Comparison of ENCODE assay signal across 17 cellular contexts in the genomic region with DNA sequence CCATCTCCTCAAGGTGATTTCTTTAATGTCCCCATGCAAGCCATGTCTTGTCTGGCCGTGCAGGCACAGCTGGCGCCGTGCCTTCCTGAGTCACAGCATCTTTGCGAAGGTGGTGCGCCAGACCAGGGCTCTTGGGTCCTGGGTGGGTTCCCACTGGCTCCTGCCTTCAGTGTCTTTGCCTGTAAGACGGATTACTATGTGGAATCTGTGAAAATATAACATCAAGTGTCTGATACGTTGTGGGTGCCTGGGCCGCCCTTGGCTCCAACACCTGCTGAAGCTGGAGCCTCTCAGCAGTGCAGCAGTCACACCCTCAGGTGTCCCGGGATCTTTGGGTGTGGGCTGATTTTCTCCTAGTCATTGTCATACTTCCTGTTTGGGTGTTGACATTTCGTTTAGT. TPM values are rescaled to one million over a fixed set of nuclear protein-coding genes. Genes with fewer than 3 reads are reported as not detected.
DNase-seq lines count a peak whose midpoint lies in the region; ATAC-seq and TF ChIP-seq lines count a peak whose summit lies in the region.
"Had no signal": no experiment of that assay in that cellular context is flagged by ENCODE, and none has a peak within 500 bp of the region (broad histone marks: within the 10 kb centered on the region; RNA-seq: fewer than 3 reads in every experiment).

No MANE protein-coding gene starts in this region.

- H3K9me2 ChIP-seq in PC-9 (ENCODE audit: insufficient read depth), result no peaks in the 10 kb centered on the region
- H3K9me2 ChIP-seq: SK-N-SH had no signal

- TF ChIP-seq CTCF in PC-9 (conservative IDR thresholded peaks at IDR 0.05), result no peak
- TF ChIP-seq CTCF in psoas muscle (IDR thresholded peaks at IDR 0.05), result no peak
- TF ChIP-seq CTCF in nephron progenitor cell (IDR thresholded peaks at IDR 0.05), result no peak

- H3K36me3 ChIP-seq in CD8-positive, alpha-beta memory T cell (ENCODE audit: insufficient read depth, low read length), result no peaks in the 10 kb centered on the region
- H3K36me3 ChIP-seq in PC-9 (ENCODE audit: low read depth), result peaks cover 27% of the 10 kb centered on the region
- H3K36me3 ChIP-seq in psoas muscle (ENCODE audit: insufficient read depth in 1 of 2, low read depth in 1 of 2), result peaks cover 0 to 22% of the 10 kb centered on the region in 2 donors

- no TSS peak for BruUV-seq in PC-9 (replicated peaks; lab: Mats Ljungman, UMichigan)

- no peak for ATAC-seq in effector memory CD8-positive, alpha-beta T cell (replicated peaks)
- ATAC-seq in psoas muscle, result no peak
- ATAC-seq in HG02798 (IDR thresholded peaks at IDR 0.05; ENCODE audit: poor library complexity, unreplicated experiment), result no peak
- ATAC-seq in HG02870 (IDR thresholded peaks at IDR 0.05; ENCODE audit: unreplicated experiment), result no peak
- ATAC-seq: GM12878, upper lobe of right lung had no signal

- peaks cover 0 to 47% (median 0%) of the 10 kb centered on the region in 3 donors for H3K36me3 Mint-ChIP-seq in CD8-positive, alpha-beta memory T cell
- peaks cover 27% of the 10 kb centered on the region for H3K36me3 Mint-ChIP-seq in effector memory CD8-positive, alpha-beta T cell (ENCODE audit: insufficient read depth)
- peaks cover 10% of the 10 kb centered on the region for H3K36me3 Mint-ChIP-seq in nephron progenitor cell (ENCODE audit: low read depth)

- H3K9me3 Mint-ChIP-seq in CD8-positive, alpha-beta memory T cell, result no peaks in the 10 kb centered on the region
- no peaks in the 10 kb centered on the region for H3K9me3 Mint-ChIP-seq in effector memory CD8-positive, alpha-beta T cell
- H3K9me3 Mint-ChIP-seq in nephron progenitor cell, result no peaks in the 10 kb centered on the region

- H3K9me3 ChIP-seq in CD8-positive, alpha-beta memory T cell (ENCODE audit: low read length), result no peaks in the 10 kb centered on the region
- H3K9me3 ChIP-seq in PC-9 (ENCODE audit: insufficient read depth, low read depth) (no peaks in the 10 kb centered on the region), psoas muscle (no peaks in the 10 kb centered on the region)
- H3K9me3 ChIP-seq: SK-N-SH, upper lobe of right lung had no signal

- H3K27ac Mint-ChIP-seq in CD8-positive, alpha-beta memory T cell, result peak overlapping the region in 4 of 8 donors; percentile 36 to 72 (median 52)
- peak overlapping the region; percentile 39 to 71 for H3K27ac Mint-ChIP-seq in effector memory CD8-positive, alpha-beta T cell
- H3K27ac Mint-ChIP-seq in nephron progenitor cell, result no peak overlapping the region

- intact Hi-C loops in PC-9 (cut with micrococcal nuclease; ENCODE audit: unreplicated experiment) (no loop called here), psoas muscle (cut with DNase I) (no loop called here)

- H3K4me1 Mint-ChIP-seq in CD8-positive, alpha-beta memory T cell, result peaks cover 34 to 75% (median 59%) of the 10 kb centered on the region in 3 donors
- H3K4me1 Mint-ChIP-seq in effector memory CD8-positive, alpha-beta T cell (ENCODE audit: low read depth in 2 of 2), result peaks cover 46 to 47% of the 10 kb centered on the region in 2 donors
- H3K4me1 Mint-ChIP-seq in nephron progenitor cell, result peaks cover 27% of the 10 kb centered on the region

- H3K4me3 Mint-ChIP-seq in CD8-positive, alpha-beta memory T cell, result peak overlapping the region in 6 of 7 donors; percentile 10 to 84 (median 34)
- H3K4me3 Mint-ChIP-seq in effector memory CD8-positive, alpha-beta T cell, result peak overlapping the region in 1 of 2 donors; percentile 35
- H3K4me3 Mint-ChIP-seq in nephron progenitor cell, result no peak overlapping the region

- no peak for DNase-seq in CD8-positive, alpha-beta memory T cell
- DNase-seq in PC-9 (no peak), psoas muscle (no peak), nephron progenitor cell (no peak)
- DNase-seq in effector memory CD8-positive, alpha-beta T cell, result no peak
- DNase-seq: C1 segment of cervical spinal cord, EL, MV-4-11, NCI-H446, SK-N-SH, upper lobe of right lung had no signal

- CTCF ChIA-PET in CD8-positive, alpha-beta memory T cell (lab: Charles Lee), result interaction anchor here (1.0 kb wide), 1 partner anchor 59 kb away, joined by 3 read pairs; no protein-coding TSS in a partner anchor
- CTCF ChIA-PET in PC-9 (lab: Charles Lee), result interaction anchor here (0.6 kb wide), 1 partner anchor 176 kb away, joined by 5 read pairs; a partner anchor contains a TSS

- peaks cover 26% of the 10 kb centered on the region for H3K4me1 ChIP-seq in CD8-positive, alpha-beta memory T cell (ENCODE audit: insufficient read depth, low read length)
- peaks cover 30% of the 10 kb centered on the region for H3K4me1 ChIP-seq in PC-9 (replicated peaks; ENCODE audit: insufficient read depth)
- H3K4me1 ChIP-seq in psoas muscle, result peaks cover 65% of the 10 kb centered on the region

- H3K79me2 ChIP-seq in PC-9 (ENCODE audit: low read depth), result peaks cover 77% of the 10 kb centered on the region

- no peak overlapping the region for H2AFZ ChIP-seq in PC-9

- no peak overlapping the region for H3K4me3 ChIP-seq in CD8-positive, alpha-beta memory T cell (ENCODE audit: low read length)
- H3K4me3 ChIP-seq in PC-9 (no peak overlapping the region), psoas muscle (no peak overlapping the region)
- H3K4me3 ChIP-seq: GM12878, upper lobe of right lung had no signal

- 64 to 75% (median 68%) methylated on average over 10 of the region's 10 CpGs for WGBS in psoas muscle, 3 donors

- peaks cover 76% of the 10 kb centered on the region for H4K20me1 ChIP-seq in PC-9 (ENCODE audit: insufficient read depth)

- POLR2A ChIA-PET in CD8-positive, alpha-beta memory T cell (lab: Charles Lee), result no interaction called here
- POLR2A ChIA-PET in PC-9 (lab: Charles Lee; ENCODE audit: unreplicated experiment), result no interaction called here

- peaks cover 15% of the 10 kb centered on the region for H3F3A ChIP-seq in PC-9 (ENCODE audit: insufficient read depth, low read depth)

- H3K4me2 ChIP-seq in PC-9, result 0 out of 2 replicates have a peak overlapping the region, but pooled peaks have one; percentile 13
- H3K4me2 ChIP-seq: SK-N-SH had no signal

- no peak overlapping the region for H3K27ac ChIP-seq in CD8-positive, alpha-beta memory T cell (ENCODE audit: low read depth, low read length)
- H3K27ac ChIP-seq in PC-9, result no peak overlapping the region
- peak overlapping the region; percentile 53 for H3K27ac ChIP-seq in psoas muscle
- H3K27ac ChIP-seq: upper lobe of right lung had no signal

- H3K27me3 Mint-ChIP-seq in CD8-positive, alpha-beta memory T cell, result no peaks in the 10 kb centered on the region
- no peaks in the 10 kb centered on the region for H3K27me3 Mint-ChIP-seq in effector memory CD8-positive, alpha-beta T cell
- peaks cover 3% of the 10 kb centered on the region for H3K27me3 Mint-ChIP-seq in nephron progenitor cell (ENCODE audit: low read depth, poor library complexity)

- no peaks in the 10 kb centered on the region for H3K27me3 ChIP-seq in CD8-positive, alpha-beta memory T cell (ENCODE audit: insufficient read depth, low read length, poor library complexity, severe bottlenecking)
- no peaks in the 10 kb centered on the region for H3K27me3 ChIP-seq in PC-9 (ENCODE audit: insufficient read depth, low read depth)
- H3K27me3 ChIP-seq in psoas muscle (ENCODE audit: insufficient read depth in 3 of 3, low read length in 2 of 3), result no peaks in the 10 kb centered on the region
- H3K27me3 ChIP-seq: upper lobe of right lung had no signal

RNA-seq across cellular contexts. Expression of a gene that starts 3.2 kb away (rescaled TPM):
- total RNA-seq in CD8-positive, alpha-beta memory T cell, result 10 to 100 TPM; 24.5 to 24.7 TPM
- 24.6 TPM for polyA plus RNA-seq in CD8-positive, alpha-beta memory T cell
- total RNA-seq in PC-9 (2021) (84.8 and 90.7 TPM in 2 replicates), psoas muscle (10 to 100 TPM; 19.8 to 30.9 (median 24.8) TPM)
- 10 to 100 TPM in 2 of 3 donors, 1 to 10 TPM in 1; 9.6 to 22.8 (median 11.4) TPM for polyA plus RNA-seq in psoas muscle

RNA-seq across cellular contexts. Expression of a gene that starts 21.4 kb away (rescaled TPM):
- total RNA-seq in CD8-positive, alpha-beta memory T cell, result not detected
- not detected for polyA plus RNA-seq in CD8-positive, alpha-beta memory T cell
- total RNA-seq in PC-9 (2021), result not detected in 2 replicates
- not detected for total RNA-seq in psoas muscle
- polyA plus RNA-seq in psoas muscle, result under 1 TPM in 1 of 3 donors, not detected in 2; 0.03 TPM
- total RNA-seq: GM12878, HT1080, lung microvascular endothelial cell, osteocyte, upper lobe of right lung had no signal
- polyA plus RNA-seq: GM12878 had no signal

RNA-seq across cellular contexts. Expression of a gene that starts 58.7 kb away (rescaled TPM):
- 10 to 100 TPM; 44.6 to 45.9 TPM for total RNA-seq in CD8-positive, alpha-beta memory T cell
- 19.0 TPM for polyA plus RNA-seq in CD8-positive, alpha-beta memory T cell
- total RNA-seq in PC-9 (2021) (58.1 and 62.5 TPM in 2 replicates), psoas muscle (10 to 100 TPM; 29.5 to 56.5 (median 39.6) TPM)
- 10 to 100 TPM; 25.0 to 56.2 (median 46.7) TPM for polyA plus RNA-seq in psoas muscle
